14 cellular contexts compared by ENCODE assay signal in genomic region chr2:68236080-68236734, GRCh38. TPM values are rescaled to one million over a fixed set of nuclear protein-coding genes. Genes with fewer than 3 reads are reported as not detected.
A peak's percentile ranks its signal among the peaks of the same experiment; 100 is the strongest.
DNase-seq lines count a peak whose midpoint lies in the region; ATAC-seq and TF ChIP-seq lines count a peak whose summit lies in the region.
"Had no signal": no experiment of that assay in that cellular context is flagged by ENCODE, and none has a peak within 500 bp of the region (broad histone marks: within the 10 kb centered on the region; RNA-seq: fewer than 3 reads in every experiment).

No MANE protein-coding gene starts in this region.

- H3K9me3 ChIP-seq in SK-N-MC (ENCODE audit: low read depth, low read length) (no peaks in the 10 kb centered on the region), esophagus squamous epithelium (no peaks in the 10 kb centered on the region)

- H3K36me3 ChIP-seq in SK-N-MC (ENCODE audit: insufficient read depth, low read length) (0 out of 2 replicates have a peak, but pooled peaks cover 7% of the 10 kb centered on the region), esophagus squamous epithelium (no peaks in the 10 kb centered on the region)

- no peak overlapping the region for H3K9ac ChIP-seq in SK-N-MC (ENCODE audit: insufficient read length)

- peak; percentile 55 to 70 for ATAC-seq in stimulated activated naive B cell treated with anti-CD40 and anti-IgM and Interleukin-4, amounts not matched to agents 10 μg/mL and 1 μg/mL and 100 μg/mL, for 72 hours (replicated peaks)

- no peaks in the 10 kb centered on the region for H3K27me3 Mint-ChIP-seq in activated naive CD4-positive, alpha-beta T cell treated with anti-CD3 and anti-CD28 coated beads, Interleukin-2, amount 50 U/mL, for 24 hours
- H3K27me3 Mint-ChIP-seq in activated naive CD4-positive, alpha-beta T cell treated with anti-CD3 and anti-CD28 coated beads, Interleukin-2, amount 10 ng/mL, durations not matched to agents 7 days and 5 days: no peaks in the 10 kb centered on the region
- H3K27me3 Mint-ChIP-seq in stimulated activated naive B cell treated with anti-CD40 and anti-IgM and Interleukin-4, amounts not matched to agents 10 μg/mL and 1 μg/mL and 100 μg/mL, for 72 hours: no peaks in the 10 kb centered on the region

- H3K27ac ChIP-seq in SK-N-MC (peak overlapping the region; percentile 60; the same call in 1 of the 2 replicates), esophagus squamous epithelium (peak overlapping the region in 3 of 4 donors; percentile 0 to 42 (median 36)), RWPE1 (no peak overlapping the region)
- H3K27ac ChIP-seq: HL-60, VCaP had no signal

- peak overlapping the region; percentile 42 for H3K27ac Mint-ChIP-seq in activated naive CD4-positive, alpha-beta T cell treated with anti-CD3 and anti-CD28 coated beads, Interleukin-2, amount 50 U/mL, for 24 hours
- H3K27ac Mint-ChIP-seq in activated naive CD4-positive, alpha-beta T cell treated with anti-CD3 and anti-CD28 coated beads, Interleukin-2, amount 10 ng/mL, durations not matched to agents 7 days and 5 days: no peak overlapping the region
- H3K27ac Mint-ChIP-seq in stimulated activated naive B cell treated with anti-CD40 and anti-IgM and Interleukin-4, amounts not matched to agents 10 μg/mL and 1 μg/mL and 100 μg/mL, for 72 hours: peak overlapping the region; percentile 4

- H3K36me3 Mint-ChIP-seq in activated naive CD4-positive, alpha-beta T cell treated with anti-CD3 and anti-CD28 coated beads, Interleukin-2, amount 50 U/mL, for 24 hours: peaks cover 9% of the 10 kb centered on the region
- H3K36me3 Mint-ChIP-seq in activated naive CD4-positive, alpha-beta T cell treated with anti-CD3 and anti-CD28 coated beads, Interleukin-2, amount 10 ng/mL, durations not matched to agents 7 days and 5 days: peaks cover 3% of the 10 kb centered on the region
- peaks cover 15 to 21% of the 10 kb centered on the region in 2 donors for H3K36me3 Mint-ChIP-seq in stimulated activated naive B cell treated with anti-CD40 and anti-IgM and Interleukin-4, amounts not matched to agents 10 μg/mL and 1 μg/mL and 100 μg/mL, for 72 hours

- no peaks in the 10 kb centered on the region for H3K27me3 ChIP-seq in esophagus squamous epithelium

- H3K9me3 Mint-ChIP-seq in activated naive CD4-positive, alpha-beta T cell treated with anti-CD3 and anti-CD28 coated beads, Interleukin-2, amount 50 U/mL, for 24 hours: no peaks in the 10 kb centered on the region
- no peaks in the 10 kb centered on the region for H3K9me3 Mint-ChIP-seq in activated naive CD4-positive, alpha-beta T cell treated with anti-CD3 and anti-CD28 coated beads, Interleukin-2, amount 10 ng/mL, durations not matched to agents 7 days and 5 days
- H3K9me3 Mint-ChIP-seq in stimulated activated naive B cell treated with anti-CD40 and anti-IgM and Interleukin-4, amounts not matched to agents 10 μg/mL and 1 μg/mL and 100 μg/mL, for 72 hours: no peaks in the 10 kb centered on the region

- CTCF ChIA-PET in activated naive CD4-positive, alpha-beta T cell treated with anti-CD3 and anti-CD28 coated beads, Interleukin-2, amount 10 ng/mL, durations not matched to agents 7 days and 5 days (lab: Charles Lee): interaction anchor here (0.5 to 1.8 kb wide), 4 partner anchors 8 to 48 kb away, joined by 3 to 10 read pairs (median 7); no protein-coding TSS in a partner anchor
- CTCF ChIA-PET in RWPE1 (lab: Yijun Ruan, JAX): interaction anchor here (0.6 to 0.7 kb wide), 2 partner anchors 317 to 1051 kb away, joined by 3 read pairs; no protein-coding TSS in a partner anchor

- H3K4me3 ChIP-seq in SK-N-MC (peak overlapping the region; percentile 4; the same call in 1 of the 2 replicates), esophagus squamous epithelium (no peak overlapping the region)
- H3K4me3 ChIP-seq: lung had no signal

- peaks cover 87% of the 10 kb centered on the region for H3K4me1 Mint-ChIP-seq in activated naive CD4-positive, alpha-beta T cell treated with anti-CD3 and anti-CD28 coated beads, Interleukin-2, amount 50 U/mL, for 24 hours
- peaks cover 36% of the 10 kb centered on the region for H3K4me1 Mint-ChIP-seq in activated naive CD4-positive, alpha-beta T cell treated with anti-CD3 and anti-CD28 coated beads, Interleukin-2, amount 10 ng/mL, durations not matched to agents 7 days and 5 days
- H3K4me1 Mint-ChIP-seq in stimulated activated naive B cell treated with anti-CD40 and anti-IgM and Interleukin-4, amounts not matched to agents 10 μg/mL and 1 μg/mL and 100 μg/mL, for 72 hours: peaks cover 43 to 82% of the 10 kb centered on the region in 2 donors

- intact Hi-C loops in esophagus squamous epithelium (cut with DNase I): no loop called here

- no peak for DNase-seq in activated naive CD4-positive, alpha-beta T cell treated with anti-CD3 and anti-CD28 coated beads, Interleukin-2, amount 10 ng/mL, durations not matched to agents 7 days and 5 days
- DNase-seq in SK-N-MC (ENCODE audit: low read depth, low spot score) (no peak), esophagus squamous epithelium (lab: John Stamatoyannopoulos, UW) (no peak), GM13976 (ENCODE audit: low spot score) (no peak), HPDE6-E6E7 (ENCODE audit: extremely low spot score) (no peak), RWPE1 (ENCODE audit: low spot score) (no peak)
- no peak for DNase-seq in stimulated activated naive B cell treated with anti-CD40 and anti-IgM and Interleukin-4, amounts not matched to agents 10 μg/mL and 1 μg/mL and 100 μg/mL, for 72 hours
- DNase-seq: hippocampal formation; NCI-H1048; stimulated activated CD4-positive, alpha-beta T cell treated with anti-CD3 and anti-CD28 coated beads, Interleukin-1b, Interleukin-23, amount 100 ng/mL, for 48 hours had no signal

- TF ChIP-seq CTCF in esophagus squamous epithelium (IDR thresholded peaks at IDR 0.05) (no peak), GM13976 (IDR thresholded peaks at IDR 0.05; ENCODE audit: borderline replicate concordance, control extremely low read depth, extremely low read depth, insufficient read depth, missing control alignments) (no peak), RWPE1 (conservative IDR thresholded peaks at IDR 0.05; ENCODE audit: low read depth) (no peak)

- H3K4me1 ChIP-seq in esophagus squamous epithelium: peaks cover 22 to 97% (median 33%) of the 10 kb centered on the region in 3 donors

- 36 to 66% methylated on average over 5 of the region's 5 CpGs for WGBS in esophagus squamous epithelium, 2 donors

- H3K4me3 Mint-ChIP-seq in activated naive CD4-positive, alpha-beta T cell treated with anti-CD3 and anti-CD28 coated beads, Interleukin-2, amount 50 U/mL, for 24 hours: peak overlapping the region; percentile 54
- H3K4me3 Mint-ChIP-seq in activated naive CD4-positive, alpha-beta T cell treated with anti-CD3 and anti-CD28 coated beads, Interleukin-2, amount 10 ng/mL, durations not matched to agents 7 days and 5 days: no peak overlapping the region
- peak overlapping the region in 1 of 2 donors; percentile 31 for H3K4me3 Mint-ChIP-seq in stimulated activated naive B cell treated with anti-CD40 and anti-IgM and Interleukin-4, amounts not matched to agents 10 μg/mL and 1 μg/mL and 100 μg/mL, for 72 hours

- no peak for TF ChIP-seq POLR2A in esophagus squamous epithelium (IDR thresholded peaks at IDR 0.05)

- POLR2A ChIA-PET in RWPE1 (lab: Yijun Ruan, JAX; ENCODE audit: low non-redundant PET): no interaction called here

- in situ Hi-C loops in GM13976 (cut with MboI; ENCODE audit: low sequenced_read_pairs, unreplicated experiment): no loop called here

RNA-seq across cellular contexts. Expression of gene PPP3R1, which starts 16.1 kb away (rescaled TPM):
- 10 to 100 TPM; 25.8 to 32.7 (median 28.2) TPM for total RNA-seq in esophagus squamous epithelium
